ENCODE assay signal across 8 cellular contexts in genomic region chr3:4474683-4475490, GRCh38. TPM values are rescaled to one million over a fixed set of nuclear protein-coding genes. Genes with fewer than 3 reads are reported as not detected.
A peak's percentile ranks its signal among the peaks of the same experiment; 100 is the strongest.
DNase-seq lines count a peak whose midpoint lies in the region; ATAC-seq lines count a peak whose summit lies in the region.

No MANE protein-coding gene starts in this region.

- peaks cover 5% of the 10 kb centered on the region for H3K4me1 Mint-ChIP-seq in activated naive CD4-positive, alpha-beta T cell treated with anti-CD3 and anti-CD28 coated beads, Interleukin-2, amount 50 U/mL, for 24 hours

- H3K27me3 Mint-ChIP-seq in activated naive CD4-positive, alpha-beta T cell treated with anti-CD3 and anti-CD28 coated beads, Interleukin-2, amount 50 U/mL, for 24 hours, result peaks cover 10% of the 10 kb centered on the region

- no peaks in the 10 kb centered on the region for H3K9me3 Mint-ChIP-seq in activated naive CD4-positive, alpha-beta T cell treated with anti-CD3 and anti-CD28 coated beads, Interleukin-2, amount 50 U/mL, for 24 hours

- H3K27ac Mint-ChIP-seq in activated naive CD4-positive, alpha-beta T cell treated with anti-CD3 and anti-CD28 coated beads, Interleukin-2, amount 50 U/mL, for 24 hours, result peak overlapping the region; percentile 38

- H3K4me3 Mint-ChIP-seq in activated naive CD4-positive, alpha-beta T cell treated with anti-CD3 and anti-CD28 coated beads, Interleukin-2, amount 50 U/mL, for 24 hours, result no peak overlapping the region

- no peaks in the 10 kb centered on the region for H3K36me3 Mint-ChIP-seq in activated naive CD4-positive, alpha-beta T cell treated with anti-CD3 and anti-CD28 coated beads, Interleukin-2, amount 50 U/mL, for 24 hours

- DNase-seq in AML-193 (lab: John Stamatoyannopoulos, UW) (peak; percentile 99), HT1080 (ENCODE audit: low read depth) (peak; percentile 98), left colon (peak; percentile 11 to 33), OCI-M2 (lab: John Stamatoyannopoulos, UW; ENCODE audit: unreplicated experiment) (no peak), NCI-H226 (no peak), COR-L47 (lab: John Stamatoyannopoulos, UW) (no peak)

- intact Hi-C loops in left colon (cut with DNase I, micrococcal nuclease), result no loop called here

- ATAC-seq in GM21367 (IDR thresholded peaks at IDR 0.05; ENCODE audit: unreplicated experiment) (peak; percentile 69), left colon (no peak)

RNA-seq across cellular contexts. Expression of gene SUMF1, which starts 7.8 kb away (rescaled TPM):
- 34.4 and 37.5 TPM in 2 replicates for total RNA-seq in HT1080 (2014; rRNA removed; shearing (Covaris generic))
- 50.9 and 52.1 TPM in 2 replicates for polyA plus RNA-seq in HT1080 (2015; cell fraction: cytosol; rRNA removed)
- 49.4 and 49.7 TPM in 2 replicates for polyA plus RNA-seq in HT1080 (2015; cell fraction: nucleus; rRNA removed)
- total RNA-seq in left colon, result 10 to 100 TPM; 35.1 to 39.3 TPM

RNA-seq across cellular contexts. Expression of gene ITPR1, which starts 18.3 kb away (rescaled TPM):
- 16.7 and 19.3 TPM in 2 replicates for total RNA-seq in HT1080 (2014; rRNA removed; shearing (Covaris generic))
- 15.0 and 17.8 TPM in 2 replicates for polyA plus RNA-seq in HT1080 (2015; cell fraction: cytosol; rRNA removed)
- polyA plus RNA-seq in HT1080 (2015; cell fraction: nucleus; rRNA removed), result 49.0 and 52.3 TPM in 2 replicates
- 10 to 100 TPM in 1 of 2 donors, 1 to 10 TPM in 1; 8.9 to 21.2 TPM for total RNA-seq in left colon

Comparison
In these comparisons a context has a peak if more than half of its experiments do, and no peak if none do; other contexts are left out.
1. DNase-seq: peak in AML-193 (2 of 2), HT1080 (single experiment) and left colon (2 of 2); none in OCI-M2 (single experiment), NCI-H226 (single experiment) and COR-L47 (single experiment).